In the genomic region with DNA sequence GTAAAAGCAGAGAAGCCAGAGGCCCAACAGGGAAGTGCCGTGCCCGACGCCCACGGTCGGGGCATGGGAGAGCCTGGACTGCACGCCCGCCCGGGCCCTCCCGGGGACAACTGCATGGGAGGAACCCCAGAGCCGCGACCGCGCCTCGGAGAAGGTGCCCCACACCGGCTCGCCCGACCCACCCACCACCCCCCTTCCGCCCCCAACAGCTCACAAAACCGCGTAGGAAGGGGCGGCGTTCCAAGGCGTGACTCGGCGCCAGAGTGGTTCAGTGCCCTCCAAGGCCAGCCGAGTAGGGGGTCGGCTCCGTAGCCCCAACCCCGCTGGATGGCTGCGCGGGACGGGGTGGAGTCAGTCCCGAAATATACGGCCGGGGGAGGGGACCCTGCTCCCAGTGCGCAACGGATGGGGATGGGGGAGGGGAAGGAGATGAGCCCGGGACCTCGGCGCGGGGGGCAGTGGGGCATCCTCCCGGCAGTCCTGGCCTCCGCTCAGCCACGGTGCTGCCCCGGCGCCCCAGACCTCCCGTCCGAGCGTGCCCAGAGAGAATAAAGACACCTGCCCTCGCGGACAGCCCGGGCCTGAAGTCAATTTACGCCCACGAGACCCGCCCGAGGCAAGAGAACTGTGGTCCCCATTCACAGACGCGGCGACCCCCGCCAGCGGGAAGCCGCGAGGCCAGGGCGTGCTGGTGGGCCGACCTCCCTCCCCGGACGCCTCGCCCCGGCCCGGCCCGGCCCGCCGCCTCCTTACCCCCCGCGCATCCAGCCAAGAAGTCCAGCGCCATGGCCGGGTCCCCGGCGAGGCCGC, we compare ENCODE assay signal across 8 cellular contexts. TPM values are rescaled to one million over a fixed set of nuclear protein-coding genes. Genes with fewer than 3 reads are reported as not detected.
DNase-seq lines count a peak whose midpoint lies in the region; ATAC-seq, FAIRE-seq and TF ChIP-seq lines count a peak whose summit lies in the region.

No MANE protein-coding gene starts in this region.

- peaks cover 34% of the 10 kb centered on the region for H4K20me1 ChIP-seq in astrocyte (ENCODE audit: insufficient read depth, low read length)

- H3K4me3 Mint-ChIP-seq in astrocyte (ENCODE audit: unreplicated experiment), result peak overlapping the region; percentile 84

- peak overlapping the region; percentile 42; the same call in 1 of the 2 replicates for H3K27ac ChIP-seq in SJCRH30
- peak overlapping the region; percentile 19 for H3K27ac ChIP-seq in astrocyte (ENCODE audit: low read depth, low read length)

- no peak for TF ChIP-seq CTCF in astrocyte (IDR thresholded peaks at IDR 0.05; ENCODE audit: insufficient read depth, low read depth, low read length)

- H3K9me3 ChIP-seq in SJCRH30 (replicated peaks) (no peaks in the 10 kb centered on the region), astrocyte (ENCODE audit: insufficient read depth, low read depth, low read length) (no peaks in the 10 kb centered on the region)

- ATAC-seq in Right ventricle myocardium inferior, result no peak

- peak; percentile 76 for DNase-seq in Right ventricle myocardium inferior (ENCODE audit: missing footprints)
- DNase-seq in cardiac septum (ENCODE audit: low spot score), result no peak
- peak; percentile 53 to 58 for DNase-seq in SJCRH30
- DNase-seq in astrocyte (ENCODE audit: low read depth), result no peak
- DNase-seq in iPS-NIHi7 (ENCODE audit: extremely low spot score), result peak; percentile 39
- DNase-seq in stimulated activated CD4-positive, alpha-beta T cell treated with anti-CD3 and anti-CD28 coated beads, Interleukin-4, amount 100 ng/mL, for 4 hours, result peak; percentile 40 to 58
- no peak for DNase-seq in GF-D8 (lab: John Stamatoyannopoulos, UW)
- DNase-seq in SKM-1 (lab: John Stamatoyannopoulos, UW; ENCODE audit: unreplicated experiment), result no peak

- H3K9ac ChIP-seq in astrocyte (ENCODE audit: low read length), result peak overlapping the region; percentile 86

- H3K4me1 Mint-ChIP-seq in astrocyte (ENCODE audit: low read depth, unreplicated experiment), result peaks cover 2% of the 10 kb centered on the region

- H3K79me2 ChIP-seq in astrocyte (ENCODE audit: insufficient read depth, low read length), result peaks cover 29% of the 10 kb centered on the region

- intact Hi-C loops in Right ventricle myocardium inferior (cut with DNase I), result loop anchor here (5.0 kb wide), 1 partner anchor 63 kb away; no protein-coding TSS in a partner anchor
- intact Hi-C loops in cardiac septum (cut with DNase I), result loop anchor here (2.0 kb wide), 1 partner anchor 71 kb away; a partner anchor contains a TSS

- 0 out of 2 replicates have a peak, but pooled peaks cover 2% of the 10 kb centered on the region for H3K36me3 ChIP-seq in SJCRH30
- no peaks in the 10 kb centered on the region for H3K36me3 ChIP-seq in astrocyte (ENCODE audit: insufficient read depth, low read length)

- H3K4me3 ChIP-seq in SJCRH30, result peak overlapping the region; percentile 96
- H3K4me3 ChIP-seq in astrocyte (ENCODE audit: insufficient read depth, low read depth, low read length), result peak overlapping the region; percentile 78

- no peak overlapping the region for H3K27ac Mint-ChIP-seq in astrocyte (ENCODE audit: unreplicated experiment)

- peaks cover 1% of the 10 kb centered on the region for H3K27me3 Mint-ChIP-seq in astrocyte (ENCODE audit: low read depth, unreplicated experiment)

- H3K4me2 ChIP-seq in astrocyte (ENCODE audit: low read length), result peak overlapping the region; percentile 93

- H3K4me1 ChIP-seq in SJCRH30 (no peaks in the 10 kb centered on the region; the same call in 1 of the 2 replicates), astrocyte (ENCODE audit: insufficient read depth, low read length) (peaks cover 18% of the 10 kb centered on the region)

- no peak for FAIRE-seq in astrocyte (lab: Jason Lieb, UNC)

- peak overlapping the region; percentile 73 for H2AFZ ChIP-seq in astrocyte (ENCODE audit: low read depth, low read length)

- no peaks in the 10 kb centered on the region for H3K36me3 Mint-ChIP-seq in astrocyte (ENCODE audit: low read depth, unreplicated experiment)

- H3K27me3 ChIP-seq in SJCRH30 (no peaks in the 10 kb centered on the region), astrocyte (ENCODE audit: insufficient read depth, low read length) (no peaks in the 10 kb centered on the region)

- H3K9me3 Mint-ChIP-seq in astrocyte (ENCODE audit: unreplicated experiment), result no peaks in the 10 kb centered on the region

RNA-seq across cellular contexts. Expression of a gene that starts 0.6 kb away (rescaled TPM):
- 18.6 TPM for total RNA-seq in Right ventricle myocardium inferior
- total RNA-seq in cardiac septum, result 29.3 TPM
- 55.2 and 57.1 TPM in 2 replicates for total RNA-seq in SJCRH30 (2014; rRNA removed; shearing (Covaris generic))
- total RNA-seq in astrocyte, result 24.3 and 30.2 TPM in 2 replicates

RNA-seq across cellular contexts. Expression of a gene that starts 17.5 kb away (rescaled TPM):
- total RNA-seq in Right ventricle myocardium inferior (not detected), cardiac septum (not detected), astrocyte (not detected in 2 replicates)
- total RNA-seq in SJCRH30 (2014; rRNA removed; shearing (Covaris generic)), result 0.08 TPM in 1 of 2 replicates, not detected in the other

Comparison
In these comparisons a context has a peak if more than half of its experiments do, and no peak if none do; other contexts are left out.
1. DNase-seq: peak in Right ventricle myocardium inferior (single experiment), SJCRH30 (2 of 2), iPS-NIHi7 (single experiment) and stimulated activated CD4-positive, alpha-beta T cell treated with anti-CD3 and anti-CD28 coated beads, Interleukin-4, amount 100 ng/mL, for 4 hours (2 of 2); none in cardiac septum (single experiment), astrocyte (single experiment), GF-D8 (single experiment) and SKM-1 (single experiment).